ENCODE assay signal across 7 cellular contexts in genomic region chr20:1225729-1226313, GRCh38. TPM values are rescaled to one million over a fixed set of nuclear protein-coding genes. Genes with fewer than 3 reads are reported as not detected.
DNase-seq lines count a peak whose midpoint lies in the region; TF ChIP-seq lines count a peak whose summit lies in the region.

RAD21L1 (plus strand) TSS chr20:1226044; CDS start chr20:1228454, 2,410 bp downstream.

- WGBS in liver, result 3% methylated on average over 66 of the region's 66 CpGs

- DNase-seq in GM13977 (ENCODE audit: low spot score), result peak; percentile 98
- peak; percentile 80 for DNase-seq in NCI-H1105 (lab: John Stamatoyannopoulos, UW)
- DNase-seq in activated CD4-positive, alpha-beta T cell treated with anti-CD3 and anti-CD28 coated beads, Interleukin-2, amount 50 U/mL, for 4 hours, result peak; percentile 77 to 79
- peak; percentile 90 for DNase-seq in dermis blood vessel endothelial cell
- DNase-seq in stimulated activated CD4-positive, alpha-beta T cell treated with anti-CD3 and anti-CD28 coated beads, Interleukin-1b, Interleukin-23, amount 100 ng/mL, for 48 hours, result peak; percentile 84
- DNase-seq in superior temporal gyrus (ENCODE audit: extremely low spot score), result no peak

- no peak within 1 kb of the TSS for H3K9ac ChIP-seq in liver (ENCODE audit: low read depth in 1 of 2, low read length in 2 of 2)

- TF ChIP-seq CTCF in GM13977 (IDR thresholded peaks at IDR 0.05; ENCODE audit: extremely low read depth, insufficient read depth, missing control alignments), result no peak
- no peak for TF ChIP-seq CTCF in liver (IDR thresholded peaks at IDR 0.05; ENCODE audit: low read depth, low read length, missing input control)

- no peaks in the 10 kb centered on the region for H3K36me3 ChIP-seq in liver (ENCODE audit: control insufficient read depth in 4 of 4, insufficient read depth in 3 of 4, low read depth in 1 of 4, low read length in 3 of 4)

- peaks cover 0 to 8% (median 0%) of the 10 kb centered on the region in 4 donors for H3K27me3 ChIP-seq in liver (ENCODE audit: control insufficient read depth in 4 of 4, insufficient read depth in 4 of 4, low read length in 3 of 4)

- H3K4me3 ChIP-seq in liver (ENCODE audit: low read depth in 1 of 3, low read length in 3 of 3), result peak within 1 kb of the TSS; percentile 46 to 74 (median 69)

- no peaks in the 10 kb centered on the region for H3K9me3 ChIP-seq in liver (ENCODE audit: control insufficient read depth in 4 of 4, low read length in 3 of 4)

- no peak within 1 kb of the TSS for H3K27ac ChIP-seq in liver (ENCODE audit: low read depth in 1 of 2, low read length in 2 of 2)

- H3K4me1 ChIP-seq in liver (ENCODE audit: control insufficient read depth in 4 of 4, insufficient read depth in 4 of 4, low read length in 3 of 4), result peaks cover 3 to 10% (median 7%) of the 10 kb centered on the region in 4 donors

- in situ Hi-C loops in GM13977 (cut with MboI; ENCODE audit: low pct_unique_long_range_greater_than_20kb, low sequenced_read_pairs, unreplicated experiment), result no loop called here

- no peak for TF ChIP-seq RAD21 in liver (IDR thresholded peaks at IDR 0.05)

TF ChIP-seq in liver, 16 proteins besides CTCF, POLR2A, EP300 and RAD21:
- no peak for TF ChIP-seq NR2F2 (IDR thresholded peaks at IDR 0.05)
- no peak for TF ChIP-seq MAX (IDR thresholded peaks at IDR 0.05)
- TF ChIP-seq JUND (IDR thresholded peaks at IDR 0.05), result no peak
- TF ChIP-seq HNF4A (conservative IDR thresholded peaks at IDR 0.05), result no peak
- TF ChIP-seq RXRA (IDR thresholded peaks at IDR 0.05), result no peak
- no peak for TF ChIP-seq ZBTB33 (IDR thresholded peaks at IDR 0.05)
- no peak for TF ChIP-seq FOXA2 (IDR thresholded peaks at IDR 0.05)
- no peak for TF ChIP-seq REST (IDR thresholded peaks at IDR 0.05)
- TF ChIP-seq FOXA1 (IDR thresholded peaks at IDR 0.05), result no peak
- no peak for TF ChIP-seq SP1 (IDR thresholded peaks at IDR 0.05)
- no peak for TF ChIP-seq TAF1 (conservative IDR thresholded peaks at IDR 0.05)
- TF ChIP-seq, protein P1, sequence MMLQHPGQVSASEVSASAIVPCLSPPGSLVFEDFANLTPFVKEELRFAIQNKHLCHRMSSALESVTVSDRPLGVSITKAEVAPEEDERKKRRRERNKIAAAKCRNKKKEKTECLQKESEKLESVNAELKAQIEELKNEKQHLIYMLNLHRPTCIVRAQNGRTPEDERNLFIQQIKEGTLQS (IDR thresholded peaks at IDR 0.05), result no peak
- TF ChIP-seq HNF4G (IDR thresholded peaks at IDR 0.05), result no peak
- no peak for TF ChIP-seq EGR1 (IDR thresholded peaks at IDR 0.05; ENCODE audit: low read depth in 2 of 2)
- TF ChIP-seq GABPA (IDR thresholded peaks at IDR 0.05 in 1 of 2, conservative IDR thresholded peaks at IDR 0.05 in 1 of 2), result no peak
- no peak for TF ChIP-seq YY1 (IDR thresholded peaks at IDR 0.05)

RNA-seq across cellular contexts. Expression of gene RAD21L1, which starts in this region (rescaled TPM):
- total RNA-seq in dermis blood vessel endothelial cell (not detected in 2 replicates), liver (not detected)
- polyA plus RNA-seq in liver, result not detected

Comparison
In these comparisons a context has a peak if more than half of its experiments do, and no peak if none do; other contexts are left out.
1. Peak in DNase-seq in dermis blood vessel endothelial cell; RNA of the gene not detected or under 1 TPM.